20 cellular contexts compared by ENCODE assay signal in genomic region chr6:77143659-77144447, GRCh38.
"Had no signal": no experiment of that assay in that cellular context is flagged by ENCODE, and none has a peak within 500 bp of the region (broad histone marks: within the 10 kb centered on the region; RNA-seq: fewer than 3 reads in every experiment).

No MANE protein-coding gene starts in this region.

- ATAC-seq: left lung; lower lobe of right lung; naive thymus-derived CD8-positive, alpha-beta T cell; right cardiac atrium; sciatic nerve; stimulated activated effector memory CD8-positive, alpha-beta T cell treated with anti-CD3 and anti-CD28 coated beads, Interleukin-12 subunit alpha, Interleukin-12 subunit beta, amount 100 ng/mL, for 72 hours had no signal

- H3K9me3 ChIP-seq: left lung, lower lobe of right lung, spleen, tibial nerve, uterus had no signal

- H3K27me3 ChIP-seq: left lung, spleen, tibial nerve, uterus had no signal

- H3K4me1 ChIP-seq: left lung, lower lobe of right lung, spleen, tibial nerve, uterus had no signal

- DNase-seq: hypothalamus; immature natural killer cell; left lung; lower lobe of right lung; mammary epithelial cell; mesenchymal stem cell; naive thymus-derived CD8-positive, alpha-beta T cell; nucleus accumbens; retina; right cardiac atrium; spleen; stimulated activated CD4-positive, alpha-beta T cell treated with anti-CD3 and anti-CD28 coated beads, Interleukin-4, amount 100 ng/mL, for 24 hours; stimulated activated naive CD4-positive, alpha-beta T cell; substantia nigra; uterus had no signal

- H3K27ac ChIP-seq: left lung, lower lobe of right lung, skin epidermis, spleen, tibial nerve, uterus had no signal

- H3K36me3 ChIP-seq: left lung, lower lobe of right lung, spleen, tibial nerve, uterus had no signal

- FAIRE-seq: islet of Langerhans had no signal

- H3K4me3 ChIP-seq: left lung, lower lobe of right lung, skin epidermis, spleen, tibial nerve, uterus had no signal
